ENCODE assay signal across 8 cellular contexts in genomic region chr12:56488041-56488955, GRCh38. TPM values are rescaled to one million over a fixed set of nuclear protein-coding genes. Genes with fewer than 3 reads are reported as not detected.
DNase-seq lines count a peak whose midpoint lies in the region; ATAC-seq and TF ChIP-seq lines count a peak whose summit lies in the region.

TSS of gene GLS2 (minus strand) at chr12:56488161. CDS start at chr12:56488118, 43 bp downstream.

- WGBS in esophagus muscularis mucosa: 14% methylated on average over 33 of the region's 59 CpGs

- peak within 1 kb of the TSS; percentile 32 to 42 for H3K9ac ChIP-seq in mucosa of rectum (ENCODE audit: low read depth in 1 of 2, low read length in 2 of 2)

- H3K36me3 ChIP-seq in ACC112 (ENCODE audit: insufficient read depth, low read length): no peaks in the 10 kb centered on the region
- H3K36me3 ChIP-seq in esophagus muscularis mucosa: no peaks in the 10 kb centered on the region
- no peaks in the 10 kb centered on the region for H3K36me3 ChIP-seq in mucosa of rectum (ENCODE audit: control insufficient read depth in 2 of 2, insufficient read depth in 2 of 2, low read length in 2 of 2)

- no peaks in the 10 kb centered on the region for H3K79me2 ChIP-seq in ACC112 (ENCODE audit: control insufficient read depth, insufficient read depth, low read length, unreplicated experiment)

- intact Hi-C loops in esophagus muscularis mucosa (cut with DNase I): no loop called here

- no peak within 1 kb of the TSS for H3K27ac ChIP-seq in ACC112 (ENCODE audit: low read depth, low read length)
- peak within 1 kb of the TSS in 3 of 4 donors; percentile 14 to 39 (median 36) for H3K27ac ChIP-seq in esophagus muscularis mucosa (replicated peaks in 1 of 4)
- H3K27ac ChIP-seq in mucosa of rectum (ENCODE audit: low read depth in 2 of 2, low read length in 2 of 2): no peak within 1 kb of the TSS

- no peak for TF ChIP-seq CTCF in esophagus muscularis mucosa (IDR thresholded peaks at IDR 0.05)

- H3K4me3 ChIP-seq in ACC112 (ENCODE audit: low read depth, low read length) (peak within 1 kb of the TSS; percentile 73), esophagus muscularis mucosa (peak within 1 kb of the TSS; percentile 66 to 69 (median 68)), mucosa of rectum (ENCODE audit: low read length in 2 of 2) (peak within 1 kb of the TSS; percentile 69 to 72)

- no peak for TF ChIP-seq POLR2A in esophagus muscularis mucosa (IDR thresholded peaks at IDR 0.05; ENCODE audit: low read depth)

- no peak for TF ChIP-seq EP300 in esophagus muscularis mucosa (IDR thresholded peaks at IDR 0.05)

- H3K4me1 ChIP-seq in ACC112 (ENCODE audit: control insufficient read depth, insufficient read depth, low read length, unreplicated experiment) (no peaks in the 10 kb centered on the region), esophagus muscularis mucosa (peaks cover 7 to 20% (median 18%) of the 10 kb centered on the region in 4 donors), mucosa of rectum (ENCODE audit: control insufficient read depth in 2 of 2, insufficient read depth in 2 of 2, low read length in 2 of 2) (peaks cover 7 to 14% of the 10 kb centered on the region in 2 donors)

- H3K27me3 ChIP-seq in ACC112 (ENCODE audit: insufficient read depth, low read length) (peaks cover 19% of the 10 kb centered on the region), esophagus muscularis mucosa (no peaks in the 10 kb centered on the region), mucosa of rectum (ENCODE audit: control insufficient read depth in 2 of 2, insufficient read depth in 2 of 2, low read length in 2 of 2) (peaks cover 0 to 2% of the 10 kb centered on the region in 2 donors)

- DNase-seq in NCI-H510A treated with DMSO at 0.1 percent for 48 hours (lab: John Stamatoyannopoulos, UW) (peak; percentile 98), esophagus muscularis mucosa (ENCODE audit: extremely low spot score) (peak; percentile 94)
- DNase-seq in activated T-cell treated with anti-CD3 and anti-CD28 coated beads, Interleukin-2, amount 50 U/mL, for 48 hours: peak; percentile 77 to 83
- DNase-seq in stimulated activated CD8-positive, alpha-beta memory T cell treated with anti-CD3 and anti-CD28 coated beads, Interleukin-4, amount 100 ng/mL, for 24 hours (ENCODE audit: low read depth): peak; percentile 55

- H3K9me3 ChIP-seq in esophagus muscularis mucosa (peaks cover 0 to 3% (median 0%) of the 10 kb centered on the region in 4 donors), mucosa of rectum (ENCODE audit: control insufficient read depth in 2 of 2, low read length in 2 of 2) (no peaks in the 10 kb centered on the region)

- peak within 1 kb of the TSS; percentile 49 for H2AFZ ChIP-seq in ACC112 (ENCODE audit: low read length, unreplicated experiment)

- ATAC-seq in GM18907 (IDR thresholded peaks at IDR 0.05; ENCODE audit: unreplicated experiment) (peak; percentile 88), HG03342 (IDR thresholded peaks at IDR 0.05; ENCODE audit: unreplicated experiment) (peak; percentile 89)

RNA-seq across cellular contexts. Expression of gene GLS2, which starts in this region (rescaled TPM):
- 1 to 10 TPM in 1 of 4 donors, under 1 TPM in 2, not detected in 1; 0.97 to 1.0 (median 0.99) TPM for total RNA-seq in esophagus muscularis mucosa

Comparison
In these comparisons a context has a peak if more than half of its experiments do, and no peak if none do; other contexts are left out.
1. H3K27ac ChIP-seq: peak in esophagus muscularis mucosa (3 of 4); none in ACC112 (single experiment) and mucosa of rectum (0 of 2).
2. Peak in every context shown above with its lines, with median percentiles within 50 percentile points of each other: H3K4me3 ChIP-seq and DNase-seq.